Comparison of ENCODE assay signal across 8 cellular contexts in genomic region chr2:218405365-218406208, GRCh38. TPM values are rescaled to one million over a fixed set of nuclear protein-coding genes. Genes with fewer than 3 reads are reported as not detected.
DNase-seq lines count a peak whose midpoint lies in the region; ATAC-seq and TF ChIP-seq lines count a peak whose summit lies in the region.

No MANE protein-coding gene starts in this region.

- POLR2A ChIA-PET in CD4-positive, alpha-beta memory T cell (lab: Charles Lee; ENCODE audit: partially characterized antibody), result interaction anchor here (0.7 to 6.1 kb wide), 21 partner anchors 9 to 842 kb away, joined by 3 to 109 read pairs (median 4); partner anchors contain the start of genes AAMP, BCS1L, CATIP and PNKD
- POLR2A ChIA-PET in PC-9 (lab: Charles Lee; ENCODE audit: unreplicated experiment), result interaction anchor here (0.6 kb wide), 2 partner anchors 107 to 131 kb away, joined by 5 to 7 read pairs; no protein-coding TSS in a partner anchor

- no peak for TF ChIP-seq CTCF in GM23338 (conservative IDR thresholded peaks at IDR 0.05; ENCODE audit: low read depth in 2 of 2)
- no peak for TF ChIP-seq CTCF in PC-9 (conservative IDR thresholded peaks at IDR 0.05)
- no peak for TF ChIP-seq CTCF in nephron progenitor cell (IDR thresholded peaks at IDR 0.05)

- peak in 1 of 5 donors; percentile 67 for DNase-seq in CD4-positive, alpha-beta memory T cell
- peak; percentile 67 for DNase-seq in GM23338 (ENCODE audit: low spot score)
- no peak for DNase-seq in PC-9
- DNase-seq in effector memory CD4-positive, alpha-beta T cell, result no peak
- DNase-seq in nephron progenitor cell, result no peak
- no peak for DNase-seq in glomerular visceral epithelial cell (ENCODE audit: extremely low spot score)
- no peak for DNase-seq in NK-92 treated with Interleukin-12 subunit alpha and Interleukin-12 subunit beta, amount 100 ng/mL, for 24 hours (lab: John Stamatoyannopoulos, UW)
- no peak for DNase-seq in C1 segment of cervical spinal cord (lab: John Stamatoyannopoulos, UW)

- H3K79me2 ChIP-seq in GM23338 (replicated peaks; ENCODE audit: insufficient read depth) (no peaks in the 10 kb centered on the region), PC-9 (ENCODE audit: low read depth) (peaks cover 13% of the 10 kb centered on the region)

- H3F3A ChIP-seq in GM23338 (replicated peaks; ENCODE audit: low read depth) (peaks cover 17% of the 10 kb centered on the region), PC-9 (ENCODE audit: insufficient read depth, low read depth) (peaks cover 18% of the 10 kb centered on the region; the same call in 1 of the 2 replicates)

- no peaks in the 10 kb centered on the region for H3K9me3 ChIP-seq in CD4-positive, alpha-beta memory T cell (ENCODE audit: control insufficient read depth in 1 of 2, low read length in 2 of 2)
- no peaks in the 10 kb centered on the region for H3K9me3 ChIP-seq in PC-9 (ENCODE audit: insufficient read depth, low read depth)
- no peaks in the 10 kb centered on the region for H3K9me3 ChIP-seq in effector memory CD4-positive, alpha-beta T cell (ENCODE audit: control insufficient read depth, low read length)

- H3K4me1 Mint-ChIP-seq in CD4-positive, alpha-beta memory T cell, result peaks cover 32 to 70% (median 50%) of the 10 kb centered on the region in 4 donors
- peaks cover 22% of the 10 kb centered on the region for H3K4me1 Mint-ChIP-seq in GM23338
- peaks cover 33% of the 10 kb centered on the region for H3K4me1 Mint-ChIP-seq in nephron progenitor cell

- H3K4me1 ChIP-seq in CD4-positive, alpha-beta memory T cell (ENCODE audit: insufficient read depth, low read length), result peaks cover 66% of the 10 kb centered on the region
- peaks cover 27% of the 10 kb centered on the region for H3K4me1 ChIP-seq in GM23338 (ENCODE audit: insufficient read depth)
- H3K4me1 ChIP-seq in PC-9 (replicated peaks; ENCODE audit: insufficient read depth), result peaks cover 20% of the 10 kb centered on the region
- H3K4me1 ChIP-seq in effector memory CD4-positive, alpha-beta T cell (ENCODE audit: control insufficient read depth, insufficient read depth, low read length, poor library complexity, severe bottlenecking), result peaks cover 45% of the 10 kb centered on the region

- peak; percentile 15 for ATAC-seq in GM23338

- peaks cover 25% of the 10 kb centered on the region for H3K36me3 ChIP-seq in CD4-positive, alpha-beta memory T cell (ENCODE audit: insufficient read depth, low read length)
- H3K36me3 ChIP-seq in GM23338 (ENCODE audit: insufficient read depth), result no peaks in the 10 kb centered on the region
- no peaks in the 10 kb centered on the region for H3K36me3 ChIP-seq in PC-9 (ENCODE audit: low read depth)
- peaks cover 22% of the 10 kb centered on the region for H3K36me3 ChIP-seq in effector memory CD4-positive, alpha-beta T cell (ENCODE audit: control insufficient read depth, insufficient read depth, low read length)

- intact Hi-C loops in CD4-positive, alpha-beta memory T cell (cut with micrococcal nuclease), result loop anchor here (1.0 to 5.0 kb wide), 11 partner anchors 9 to 982 kb away; partner anchors contain the start of genes AAMP, CNOT9, DNPEP and PNKD
- intact Hi-C loops in PC-9 (cut with micrococcal nuclease; ENCODE audit: unreplicated experiment), result loop anchor here (1.0 to 2.0 kb wide), 4 partner anchors 39 to 243 kb away; partner anchors contain the start of genes CNOT9 and USP37

- CTCF ChIA-PET in CD4-positive, alpha-beta memory T cell (lab: Charles Lee; ENCODE audit: partially characterized antibody), result interaction anchor here (1.0 to 2.3 kb wide), 7 partner anchors 9 to 135 kb away, joined by 3 to 18 read pairs (median 4); partner anchors contain the start of genes AAMP and PNKD
- CTCF ChIA-PET in PC-9 (lab: Charles Lee), result interaction anchor here (1.6 kb wide), 1 partner anchor 133 kb away, joined by 4 read pairs; no protein-coding TSS in a partner anchor

- H2AFZ ChIP-seq in GM23338 (peak overlapping the region; percentile 97), PC-9 (no peak overlapping the region)

- H3K4me2 ChIP-seq in GM23338 (peak overlapping the region; percentile 94), PC-9 (peak overlapping the region; percentile 85)

- H3K36me3 Mint-ChIP-seq in CD4-positive, alpha-beta memory T cell, result peaks cover 6 to 42% of the 10 kb centered on the region in 2 donors
- H3K36me3 Mint-ChIP-seq in GM23338 (ENCODE audit: low read depth) (peaks cover 12% of the 10 kb centered on the region), nephron progenitor cell (ENCODE audit: low read depth) (peaks cover 17% of the 10 kb centered on the region)

- peak overlapping the region in 1 of 2 donors; percentile 49 for H3K4me3 ChIP-seq in CD4-positive, alpha-beta memory T cell (ENCODE audit: low read length in 2 of 2)
- peak overlapping the region; percentile 82 for H3K4me3 ChIP-seq in GM23338
- H3K4me3 ChIP-seq in PC-9, result peak overlapping the region; percentile 54; the same call in 1 of the 2 replicates
- H3K4me3 ChIP-seq in effector memory CD4-positive, alpha-beta T cell (ENCODE audit: insufficient read depth, low read depth, low read length, poor library complexity, severe bottlenecking), result peak overlapping the region; percentile 18

- H3K9me3 Mint-ChIP-seq in CD4-positive, alpha-beta memory T cell, result no peaks in the 10 kb centered on the region
- H3K9me3 Mint-ChIP-seq in GM23338 (no peaks in the 10 kb centered on the region), nephron progenitor cell (no peaks in the 10 kb centered on the region)

- H3K27me3 Mint-ChIP-seq in CD4-positive, alpha-beta memory T cell, result no peaks in the 10 kb centered on the region
- H3K27me3 Mint-ChIP-seq in GM23338 (ENCODE audit: insufficient read depth, low read depth, poor library complexity) (peaks cover 11% of the 10 kb centered on the region), nephron progenitor cell (ENCODE audit: low read depth, poor library complexity) (peaks cover 2% of the 10 kb centered on the region)

- peak overlapping the region; percentile 78 to 89 (median 80) for H3K4me3 Mint-ChIP-seq in CD4-positive, alpha-beta memory T cell
- H3K4me3 Mint-ChIP-seq in GM23338 (peak overlapping the region; percentile 81), nephron progenitor cell (peak overlapping the region; percentile 80)

- H3K27ac ChIP-seq in CD4-positive, alpha-beta memory T cell (ENCODE audit: low read depth, low read length), result peak overlapping the region; percentile 71
- H3K27ac ChIP-seq in GM23338 (ENCODE audit: low read depth), result peak overlapping the region; percentile 99
- peak overlapping the region; percentile 58 for H3K27ac ChIP-seq in PC-9
- H3K27ac ChIP-seq in effector memory CD4-positive, alpha-beta T cell (ENCODE audit: insufficient read depth, low read length, poor library complexity, severe bottlenecking), result peak overlapping the region; percentile 72

- peak overlapping the region; percentile 93 to 100 (median 96) for H3K27ac Mint-ChIP-seq in CD4-positive, alpha-beta memory T cell
- H3K27ac Mint-ChIP-seq in GM23338 (peak overlapping the region; percentile 96), nephron progenitor cell (peak overlapping the region; percentile 92)

- H3K27me3 ChIP-seq in CD4-positive, alpha-beta memory T cell (ENCODE audit: insufficient read depth, low read length), result no peaks in the 10 kb centered on the region
- no peaks in the 10 kb centered on the region for H3K27me3 ChIP-seq in GM23338 (ENCODE audit: insufficient read depth)
- H3K27me3 ChIP-seq in PC-9 (ENCODE audit: insufficient read depth, low read depth), result no peaks in the 10 kb centered on the region
- no peaks in the 10 kb centered on the region for H3K27me3 ChIP-seq in effector memory CD4-positive, alpha-beta T cell (replicated peaks; ENCODE audit: control insufficient read depth, insufficient read depth, low read length, poor library complexity, severe bottlenecking)

- no peaks in the 10 kb centered on the region for H4K20me1 ChIP-seq in GM23338 (replicated peaks; ENCODE audit: insufficient read depth)
- H4K20me1 ChIP-seq in PC-9 (ENCODE audit: insufficient read depth), result peaks cover 6% of the 10 kb centered on the region; the same call in 1 of the 2 replicates

- H3K9me2 ChIP-seq in GM23338 (ENCODE audit: insufficient read depth), result no peaks in the 10 kb centered on the region
- no peaks in the 10 kb centered on the region for H3K9me2 ChIP-seq in PC-9 (ENCODE audit: insufficient read depth)

- no TSS peak for BruUV-seq in PC-9 (replicated peaks; lab: Mats Ljungman, UMichigan)

TF ChIP-seq in GM23338, 12 proteins besides CTCF, POLR2A, EP300 and RAD21:
- peak; percentile 59 for TF ChIP-seq POLR2AphosphoS5 (IDR thresholded peaks at IDR 0.05; ENCODE audit: low read depth)
- no peak for TF ChIP-seq ZNF331 (CRISPR knock-in tag; IDR thresholded peaks at IDR 0.05; ENCODE audit: low read depth)

RNA-seq across cellular contexts. Expression of gene CTDSP1, which starts 5.9 kb away (rescaled TPM):
- 100 to 1,000 TPM; 182 to 183 TPM for total RNA-seq in CD4-positive, alpha-beta memory T cell
- polyA plus RNA-seq in CD4-positive, alpha-beta memory T cell, result 10 to 100 TPM; 26.4 to 37.7 TPM
- total RNA-seq in GM23338 (2014; rRNA removed; shearing (Covaris generic)), result 14.8 and 21.8 TPM in 2 replicates
- polyA plus RNA-seq in GM23338 (2016; fragmentation: Nextera tagmentation; extraction: Ambion mirVana), result 6.7 and 6.9 TPM in 2 replicates
- 61.8 and 69.6 TPM in 2 replicates for total RNA-seq in PC-9 (2021)

RNA-seq across cellular contexts. Expression of gene VIL1, which starts 13.3 kb away (rescaled TPM):
- not detected for total RNA-seq in CD4-positive, alpha-beta memory T cell
- not detected for polyA plus RNA-seq in CD4-positive, alpha-beta memory T cell
- total RNA-seq in GM23338 (2014; rRNA removed; shearing (Covaris generic)), result 5.9 and 9.2 TPM in 2 replicates
- polyA plus RNA-seq in GM23338 (2016; fragmentation: Nextera tagmentation; extraction: Ambion mirVana), result 2.3 and 3.5 TPM in 2 replicates
- not detected in 2 replicates for total RNA-seq in PC-9 (2021)

RNA-seq across cellular contexts. Expression of gene SLC11A1, which starts 23.5 kb away (rescaled TPM):
- 1 to 10 TPM; 1.3 to 1.9 TPM for total RNA-seq in CD4-positive, alpha-beta memory T cell
- under 1 TPM; 0.37 to 0.92 TPM for polyA plus RNA-seq in CD4-positive, alpha-beta memory T cell
- 0.89 TPM in 1 of 2 replicates, not detected in the other for total RNA-seq in GM23338 (2014; rRNA removed; shearing (Covaris generic))
- polyA plus RNA-seq in GM23338 (2016; fragmentation: Nextera tagmentation; extraction: Ambion mirVana), result 0.16 and 0.31 TPM in 2 replicates
- total RNA-seq in PC-9 (2021), result 0.35 and 0.44 TPM in 2 replicates

RNA-seq across cellular contexts. Expression of gene CATIP, which starts 48.9 kb away (rescaled TPM):
- not detected for total RNA-seq in CD4-positive, alpha-beta memory T cell
- not detected for polyA plus RNA-seq in CD4-positive, alpha-beta memory T cell
- total RNA-seq in GM23338 (2014; rRNA removed; shearing (Covaris generic)), result not detected in 2 replicates
- 0.15 and 0.23 TPM in 2 replicates for polyA plus RNA-seq in GM23338 (2016; fragmentation: Nextera tagmentation; extraction: Ambion mirVana)
- 1.1 and 2.4 TPM in 2 replicates for total RNA-seq in PC-9 (2021)
